ENCODE assay signal across 10 cellular contexts in genomic region chr6:15551798-15552197, GRCh38.
DNase-seq lines count a peak whose midpoint lies in the region; ATAC-seq, FAIRE-seq and TF ChIP-seq lines count a peak whose summit lies in the region.
"Had no signal": no experiment of that assay in that cellular context is flagged by ENCODE, and none has a peak within 500 bp of the region (broad histone marks: within the 10 kb centered on the region; RNA-seq: fewer than 3 reads in every experiment).

No MANE protein-coding gene starts in this region.

- DNase-seq in NCI-H2171 (lab: John Stamatoyannopoulos, UW) (peak; percentile 32), epithelial cell of proximal tubule (ENCODE audit: low read depth) (peak; percentile 60), neural progenitor cell (ENCODE audit: low spot score) (peak; percentile 73), urothelium cell line (ENCODE audit: low spot score) (no peak), mucosa of gallbladder (ENCODE audit: low spot score) (no peak)
- DNase-seq: natural killer cell had no signal

- H3K27me3 ChIP-seq in DOHH2 (ENCODE audit: control insufficient read depth, low read length) (no peaks in the 10 kb centered on the region), neural progenitor cell (no peaks in the 10 kb centered on the region)

- H2AFZ ChIP-seq in neural progenitor cell (replicated peaks) = no peak overlapping the region

- no peak overlapping the region for H3K4me3 Mint-ChIP-seq in neural progenitor cell
- H3K4me3 Mint-ChIP-seq: activated naive CD4-positive, alpha-beta T cell treated with anti-CD3 and anti-CD28 coated beads, Interleukin-2, amount 50 U/mL, for 24 hours; natural killer cell had no signal

- H3K27ac ChIP-seq in DOHH2 (ENCODE audit: low read depth, low read length) = no peak overlapping the region
- H3K27ac ChIP-seq in neural progenitor cell = no peak overlapping the region

- peaks cover 50% of the 10 kb centered on the region for H3K4me1 Mint-ChIP-seq in neural progenitor cell

- H3K36me3 ChIP-seq in DOHH2 (ENCODE audit: control insufficient read depth, low read length) = no peaks in the 10 kb centered on the region
- no peaks in the 10 kb centered on the region for H3K36me3 ChIP-seq in neural progenitor cell

- H3K4me3 ChIP-seq in DOHH2 (ENCODE audit: low read length) (no peak overlapping the region), epithelial cell of proximal tubule (ENCODE audit: low read depth, low read length) (no peak overlapping the region), neural progenitor cell (no peak overlapping the region)

- H3K79me2 ChIP-seq in DOHH2 (ENCODE audit: control insufficient read depth, low read length) (peaks cover 18% of the 10 kb centered on the region), neural progenitor cell (ENCODE audit: low read depth) (no peaks in the 10 kb centered on the region)

- H3K36me3 Mint-ChIP-seq in neural progenitor cell = no peaks in the 10 kb centered on the region
- H3K36me3 Mint-ChIP-seq: natural killer cell had no signal

- peak overlapping the region; percentile 51 for H3K4me2 ChIP-seq in DOHH2 (ENCODE audit: low read length)
- H3K4me2 ChIP-seq in neural progenitor cell = peak overlapping the region; percentile 30

- H3K9me2 ChIP-seq in DOHH2 (replicated peaks; ENCODE audit: control insufficient read depth, low read length) = no peaks in the 10 kb centered on the region

- FAIRE-seq in urothelium cell line (lab: Jason Lieb, UNC) = no peak

- H3K9me3 Mint-ChIP-seq in neural progenitor cell = no peaks in the 10 kb centered on the region
- H3K9me3 Mint-ChIP-seq: activated naive CD4-positive, alpha-beta T cell treated with anti-CD3 and anti-CD28 coated beads, Interleukin-2, amount 50 U/mL, for 24 hours; natural killer cell had no signal

- no peaks in the 10 kb centered on the region for H3K9me3 ChIP-seq in DOHH2 (ENCODE audit: control insufficient read depth, insufficient read depth, low read length)
- no peaks in the 10 kb centered on the region for H3K9me3 ChIP-seq in neural progenitor cell (ENCODE audit: low read depth)

- peak overlapping the region; percentile 72 for H3K27ac Mint-ChIP-seq in neural progenitor cell
- H3K27ac Mint-ChIP-seq: activated naive CD4-positive, alpha-beta T cell treated with anti-CD3 and anti-CD28 coated beads, Interleukin-2, amount 50 U/mL, for 24 hours had no signal

- H3K4me1 ChIP-seq in DOHH2 (ENCODE audit: control insufficient read depth, low read length) = peaks cover 36% of the 10 kb centered on the region
- peaks cover 21% of the 10 kb centered on the region for H3K4me1 ChIP-seq in neural progenitor cell

- H3K9ac ChIP-seq in neural progenitor cell = no peak overlapping the region

- ATAC-seq in HG02981 (IDR thresholded peaks at IDR 0.05; ENCODE audit: unreplicated experiment) (no peak), GM19035 (IDR thresholded peaks at IDR 0.05; ENCODE audit: unreplicated experiment) (no peak)
- ATAC-seq: natural killer cell had no signal

- TF ChIP-seq CTCF in DOHH2 (IDR thresholded peaks at IDR 0.05; ENCODE audit: low read depth, low read length, poor library complexity, severe bottlenecking) (no peak), epithelial cell of proximal tubule (conservative IDR thresholded peaks at IDR 0.05; ENCODE audit: low read depth, low read length) (no peak), neural progenitor cell (IDR thresholded peaks at IDR 0.05) (no peak)

- peaks cover 2% of the 10 kb centered on the region for H3K27me3 Mint-ChIP-seq in neural progenitor cell (ENCODE audit: insufficient read depth, low read depth)
- H3K27me3 Mint-ChIP-seq: activated naive CD4-positive, alpha-beta T cell treated with anti-CD3 and anti-CD28 coated beads, Interleukin-2, amount 50 U/mL, for 24 hours had no signal

- H3F3A ChIP-seq in DOHH2 (ENCODE audit: control insufficient read depth, insufficient read depth) = peaks cover 5% of the 10 kb centered on the region
- H3F3A ChIP-seq in neural progenitor cell (ENCODE audit: low read depth) = peaks cover 3% of the 10 kb centered on the region

- no peaks in the 10 kb centered on the region for H4K20me1 ChIP-seq in DOHH2 (ENCODE audit: control insufficient read depth, insufficient read depth, low read depth, low read length)
- peaks cover 16% of the 10 kb centered on the region for H4K20me1 ChIP-seq in neural progenitor cell (ENCODE audit: low read depth)

Comparison
In these comparisons a context has a peak if more than half of its experiments do, and no peak if none do; other contexts are left out.
1. DNase-seq: peak in NCI-H2171 (single experiment), epithelial cell of proximal tubule (single experiment) and neural progenitor cell (single experiment); none in urothelium cell line (single experiment) and mucosa of gallbladder (single experiment).